In genomic region chr4:89270792-89271191, GRCh38 we compare ENCODE assay signal across 17 cellular contexts. TPM values are rescaled to one million over a fixed set of nuclear protein-coding genes. Genes with fewer than 3 reads are reported as not detected.
"Had no signal": no experiment of that assay in that cellular context is flagged by ENCODE, and none has a peak within 500 bp of the region (broad histone marks: within the 10 kb centered on the region; RNA-seq: fewer than 3 reads in every experiment).

No MANE protein-coding gene starts in this region.

- H3K4me1 ChIP-seq: foreskin keratinocyte, uterus had no signal

- H3K27ac Mint-ChIP-seq: activated naive CD8-positive, alpha-beta T cell; dendritic cell treated with granulocyte-macrophage colony-stimulating factor and Interleukin-4, amounts not matched to agents 40 ng/mL and 50 ng/mL, for 4 days; stimulated activated memory B cell treated with anti-CD40 and anti-IgM and Interleukin-4, amounts not matched to agents 10 μg/mL and 1 μg/mL and 100 μg/mL, for 72 hours had no signal

- H3K4me3 Mint-ChIP-seq: activated naive CD8-positive, alpha-beta T cell; dendritic cell treated with granulocyte-macrophage colony-stimulating factor and Interleukin-4, amounts not matched to agents 40 ng/mL and 50 ng/mL, for 4 days; naive thymus-derived CD8-positive, alpha-beta T cell; stimulated activated memory B cell treated with anti-CD40 and anti-IgM and Interleukin-4, amounts not matched to agents 10 μg/mL and 1 μg/mL and 100 μg/mL, for 72 hours had no signal

- H3K27me3 Mint-ChIP-seq: activated naive CD8-positive, alpha-beta T cell; dendritic cell treated with granulocyte-macrophage colony-stimulating factor and Interleukin-4, amounts not matched to agents 40 ng/mL and 50 ng/mL, for 4 days; naive thymus-derived CD8-positive, alpha-beta T cell; stimulated activated memory B cell treated with anti-CD40 and anti-IgM and Interleukin-4, amounts not matched to agents 10 μg/mL and 1 μg/mL and 100 μg/mL, for 72 hours had no signal

- DNase-seq: activated CD4-positive, alpha-beta T cell treated with anti-CD3 and anti-CD28 coated beads, Interleukin-2, amount 50 U/mL, for 48 hours; activated CD8-positive, alpha-beta memory T cell treated with anti-CD3 and anti-CD28 coated beads, Interleukin-2, amount 50 U/mL, for 48 hours; aorta; effector memory CD4-positive, alpha-beta T cell; foreskin keratinocyte; glutamatergic neuron; hypothalamus; left ventricle myocardium inferior; mesenchymal stem cell; naive thymus-derived CD8-positive, alpha-beta T cell; stimulated activated CD4-positive, alpha-beta T cell treated with anti-CD3 and anti-CD28 coated beads, Interleukin-2, amount 100 ng/mL, for 24 hours; substantia nigra; uterus had no signal

- H3K36me3 ChIP-seq: left ventricle myocardium inferior, tibial nerve, uterus had no signal

- H3K27ac ChIP-seq: foreskin keratinocyte, left ventricle myocardium inferior, tibial nerve, uterus had no signal

- ATAC-seq: foreskin keratinocyte; naive thymus-derived CD8-positive, alpha-beta T cell; stimulated activated memory B cell treated with anti-CD40 and anti-IgM and Interleukin-4, amounts not matched to agents 10 μg/mL and 1 μg/mL and 100 μg/mL, for 72 hours had no signal

- H3K4me3 ChIP-seq: left ventricle myocardium inferior, tibial nerve, uterus had no signal

- H3K36me3 Mint-ChIP-seq: stimulated activated memory B cell treated with anti-CD40 and anti-IgM and Interleukin-4, amounts not matched to agents 10 μg/mL and 1 μg/mL and 100 μg/mL, for 72 hours had no signal

- H3K27me3 ChIP-seq: tibial nerve, uterus had no signal

- H3K9me3 ChIP-seq: left ventricle myocardium inferior, tibial nerve, uterus had no signal

- H3K9me3 Mint-ChIP-seq: dendritic cell treated with granulocyte-macrophage colony-stimulating factor and Interleukin-4, amounts not matched to agents 40 ng/mL and 50 ng/mL, for 4 days; naive thymus-derived CD8-positive, alpha-beta T cell; stimulated activated memory B cell treated with anti-CD40 and anti-IgM and Interleukin-4, amounts not matched to agents 10 μg/mL and 1 μg/mL and 100 μg/mL, for 72 hours had no signal

RNA-seq across cellular contexts. Expression of gene GPRIN3, which starts 36.8 kb away (rescaled TPM):
- total RNA-seq: foreskin keratinocyte had no signal
